1 cellular context compared by ENCODE assay signal in the genomic region with DNA sequence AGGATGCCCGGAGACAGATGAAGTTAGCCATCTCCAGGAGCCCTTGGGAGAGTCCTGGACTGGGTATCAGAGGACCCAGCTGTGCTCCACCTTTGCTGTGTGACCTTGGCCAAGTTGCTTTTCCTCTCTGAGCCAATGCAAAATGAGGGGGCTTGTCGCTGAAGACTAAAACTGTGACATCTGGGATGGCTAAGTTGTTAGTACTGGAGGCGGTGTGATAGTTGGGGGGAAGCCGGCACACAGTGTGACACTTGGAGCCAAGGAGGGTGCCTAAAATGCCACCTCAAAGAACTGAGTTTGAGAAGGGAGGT.
TF ChIP-seq lines count a peak whose summit lies in the region.

No MANE protein-coding gene starts in this region.

TF ChIP-seq in H1, 55 proteins besides CTCF, POLR2A, EP300 and RAD21:
- TF ChIP-seq SIRT6 (IDR thresholded peaks at IDR 0.05; ENCODE audit: low read length) (no peak), KDM4A (IDR thresholded peaks at IDR 0.05; ENCODE audit: low read depth, low read length, severe bottlenecking) (no peak), KDM5A (IDR thresholded peaks at IDR 0.05; ENCODE audit: low read length) (no peak), GTF2F1 (IDR thresholded peaks at IDR 0.05; ENCODE audit: borderline replicate concordance, low read depth, low read length) (no peak), KDM1A (IDR thresholded peaks at IDR 0.05; ENCODE audit: borderline replicate concordance, low read length) (peak; percentile 92), CHD1 (IDR thresholded peaks at IDR 0.05; ENCODE audit: low read depth, low read length) (no peak)
